7 cellular contexts compared by ENCODE assay signal in the genomic region with DNA sequence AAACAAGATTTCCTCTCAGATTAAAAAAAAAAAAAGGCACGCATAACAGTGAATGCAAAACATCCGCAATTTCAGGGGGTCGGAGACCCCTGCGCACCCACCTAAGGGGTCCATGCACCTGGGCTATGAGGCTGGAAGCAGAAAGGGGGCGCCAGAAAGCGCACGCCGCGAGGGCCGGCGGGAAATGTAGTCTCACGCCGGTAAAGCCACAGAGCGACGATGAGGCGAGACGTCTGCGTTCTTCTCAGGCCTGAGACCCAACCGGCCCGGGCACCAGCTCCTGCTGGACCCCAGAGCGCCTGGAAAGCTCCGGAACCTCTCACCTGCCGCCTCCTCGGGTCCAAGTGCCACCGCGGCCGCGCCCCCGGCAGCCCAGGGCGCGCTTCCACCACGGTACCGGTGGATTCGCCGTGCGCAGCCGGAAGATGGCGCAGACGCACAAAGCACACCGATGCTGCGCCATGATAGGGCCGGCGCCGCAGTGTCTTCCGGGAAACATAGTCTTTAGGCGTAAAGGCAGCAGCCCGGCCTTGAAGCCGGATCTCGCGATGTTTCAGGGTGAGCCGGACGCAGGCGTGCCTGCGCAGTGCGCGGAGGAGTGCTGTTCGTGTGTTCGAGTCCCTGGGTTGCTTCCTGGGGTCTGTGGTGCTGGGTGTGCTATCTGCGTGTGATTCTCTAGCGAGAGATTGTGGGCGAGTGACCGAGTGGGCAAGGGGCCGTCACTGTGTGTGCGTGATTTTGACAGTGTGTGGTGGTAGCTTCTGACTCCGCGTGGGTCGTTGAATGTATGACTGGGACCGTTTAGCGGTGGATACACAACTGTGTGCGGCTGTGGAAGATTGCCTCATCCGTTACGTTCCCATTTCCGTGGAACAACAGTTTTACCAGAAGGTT. TPM values are rescaled to one million over a fixed set of nuclear protein-coding genes. Genes with fewer than 3 reads are reported as not detected.
DNase-seq lines count a peak whose midpoint lies in the region; ATAC-seq and TF ChIP-seq lines count a peak whose summit lies in the region.

ZNF582 (minus strand) TSS at position 416 of the 894 bp plus-strand sequence. CDS start 1,782 bp downstream, outside the sequence.

- no peaks in the 10 kb centered on the region for H3K36me3 ChIP-seq in colonic mucosa

- no peaks in the 10 kb centered on the region for H3K27me3 Mint-ChIP-seq in activated CD4-positive, alpha-beta T cell treated with anti-CD3 and anti-CD28 coated beads for 36 hours

- DNase-seq in NCI-H2107 treated with DMSO at 0.1 percent for 48 hours (lab: John Stamatoyannopoulos, UW; ENCODE audit: unreplicated experiment) (peak; percentile 73), colonic mucosa (peak; percentile 94)
- peak; percentile 97 for DNase-seq in activated CD4-positive, alpha-beta T cell treated with anti-CD3 and anti-CD28 coated beads for 36 hours
- peak; percentile 68 to 86 (median 82) for DNase-seq in stimulated activated CD4-positive, alpha-beta T cell treated with anti-CD3 and anti-CD28 coated beads, Interleukin-1b, Interleukin-23, amount 100 ng/mL, for 24 hours (ENCODE audit: low read depth in 4 of 4, low spot score in 1 of 4)

- no peaks in the 10 kb centered on the region for H3K9me3 ChIP-seq in colonic mucosa

- H3K36me3 Mint-ChIP-seq in activated CD4-positive, alpha-beta T cell treated with anti-CD3 and anti-CD28 coated beads for 36 hours (ENCODE audit: low read depth) = peaks cover 82% of the 10 kb centered on the region

- H3K27me3 ChIP-seq in colonic mucosa = no peaks in the 10 kb centered on the region
- H3K27me3 ChIP-seq in layer of hippocampus (ENCODE audit: control insufficient read depth, insufficient read depth, low read length) = no peaks in the 10 kb centered on the region

- peaks cover 11% of the 10 kb centered on the region for H3K4me1 Mint-ChIP-seq in activated CD4-positive, alpha-beta T cell treated with anti-CD3 and anti-CD28 coated beads for 36 hours

- peak; percentile 98 for ATAC-seq in GM18511 (IDR thresholded peaks at IDR 0.05; ENCODE audit: unreplicated experiment)
- ATAC-seq in HG02973 (IDR thresholded peaks at IDR 0.05; ENCODE audit: unreplicated experiment) = peak; percentile 86
- peak; percentile 99 for ATAC-seq in activated CD4-positive, alpha-beta T cell treated with anti-CD3 and anti-CD28 coated beads for 36 hours

- CTCF ChIA-PET in activated CD4-positive, alpha-beta T cell treated with anti-CD3 and anti-CD28 coated beads for 36 hours (lab: Charles Lee) = interaction anchor here (2.1 kb wide), 1 partner anchor 25 kb away, joined by 11 read pairs; no protein-coding TSS in a partner anchor

- H3K9me3 Mint-ChIP-seq in activated CD4-positive, alpha-beta T cell treated with anti-CD3 and anti-CD28 coated beads for 36 hours (ENCODE audit: low read depth) = peaks cover 48% of the 10 kb centered on the region

- H3K27ac Mint-ChIP-seq in activated CD4-positive, alpha-beta T cell treated with anti-CD3 and anti-CD28 coated beads for 36 hours = peak within 1 kb of the TSS; percentile 96

- intact Hi-C loops in activated CD4-positive, alpha-beta T cell treated with anti-CD3 and anti-CD28 coated beads for 36 hours (cut with DNase I, micrococcal nuclease) = loop anchor here (1.0 to 10.0 kb wide), 15 partner anchors 10 to 927 kb away; partner anchors contain the start of genes ZNF71 (in 2 of the 2), ZFP28 (in 1 of the 2), ZNF460 (in 1 of the 2) and ZNF470 (in 1 of the 2)
- intact Hi-C loops in colonic mucosa (cut with DNase I) = loop anchor here (10.0 kb wide), 1 partner anchor 1761 kb away; the partner anchor contains the start of gene ZNF329

- peak; percentile 56 for TF ChIP-seq CTCF in colonic mucosa (IDR thresholded peaks at IDR 0.05)

- peak within 1 kb of the TSS; percentile 56 to 77 for H3K9ac ChIP-seq in colonic mucosa (ENCODE audit: low read depth in 2 of 2, low read length in 2 of 2)

- H3K4me3 ChIP-seq in colonic mucosa = peak within 1 kb of the TSS; percentile 70

- H3K27ac ChIP-seq in colonic mucosa = peak within 1 kb of the TSS; percentile 81
- H3K27ac ChIP-seq in layer of hippocampus (ENCODE audit: low read depth, low read length) = peak within 1 kb of the TSS; percentile 98

- no peaks in the 10 kb centered on the region for H3K4me1 ChIP-seq in colonic mucosa

- POLR2A ChIA-PET in activated CD4-positive, alpha-beta T cell treated with anti-CD3 and anti-CD28 coated beads for 36 hours (lab: Charles Lee) = no interaction called here

- H3K4me3 Mint-ChIP-seq in activated CD4-positive, alpha-beta T cell treated with anti-CD3 and anti-CD28 coated beads for 36 hours = peak within 1 kb of the TSS; percentile 84

RNA-seq across cellular contexts. Expression of gene ZNF582, which starts in this region (rescaled TPM):
- total RNA-seq in activated CD4-positive, alpha-beta T cell treated with anti-CD3 and anti-CD28 coated beads for 36 hours = 1 to 10 TPM in 1 of 2 experiments, under 1 TPM in 1; 0.98 to 1.8 TPM
- 1 to 10 TPM; 1.1 to 1.4 TPM for total RNA-seq in colonic mucosa

Comparison
In these comparisons a context has a peak if more than half of its experiments do, and no peak if none do; other contexts are left out.
1. Peak in every context shown above with its lines: DNase-seq, ATAC-seq, H3K4me3 ChIP-seq and H3K27ac ChIP-seq.